10 cellular contexts compared by ENCODE assay signal in genomic region chrX:120380699-120381098, GRCh38. TPM values are rescaled to one million over a fixed set of nuclear protein-coding genes. Genes with fewer than 3 reads are reported as not detected.
DNase-seq lines count a peak whose midpoint lies in the region; ATAC-seq and TF ChIP-seq lines count a peak whose summit lies in the region.
"Had no signal": no experiment of that assay in that cellular context is flagged by ENCODE, and none has a peak within 500 bp of the region (broad histone marks: within the 10 kb centered on the region; RNA-seq: fewer than 3 reads in every experiment).

No MANE protein-coding gene starts in this region.

- TF ChIP-seq CTCF in osteoblast (IDR thresholded peaks at IDR 0.05; ENCODE audit: extremely low read depth, low read depth, low read length) = no peak

- no peak overlapping the region for H3K4me3 ChIP-seq in osteoblast (ENCODE audit: insufficient read depth, low read length)
- H3K4me3 ChIP-seq: BLaER1 treated with 17β-estradiol and CSF1 and Interleukin-3, amounts not matched to agents 10 nM and 100 nM had no signal

- no peaks in the 10 kb centered on the region for H4K20me1 ChIP-seq in osteoblast (ENCODE audit: insufficient read depth, low read length)
- H4K20me1 ChIP-seq: BLaER1 treated with 17β-estradiol and CSF1 and Interleukin-3, amounts not matched to agents 10 nM and 100 nM had no signal

- no peaks in the 10 kb centered on the region for H3K4me1 ChIP-seq in osteoblast (ENCODE audit: insufficient read depth, low read length)
- H3K4me1 ChIP-seq: BLaER1 treated with 17β-estradiol and CSF1 and Interleukin-3, amounts not matched to agents 10 nM and 100 nM had no signal

- H2AFZ ChIP-seq in osteoblast (ENCODE audit: low read length) = no peak overlapping the region

- H3K9me3 ChIP-seq in osteoblast (ENCODE audit: low read depth, low read length) = peaks cover 3% of the 10 kb centered on the region
- H3K9me3 ChIP-seq: BLaER1 treated with 17β-estradiol and CSF1 and Interleukin-3, amounts not matched to agents 10 nM and 100 nM had no signal

- no peak overlapping the region for H3K4me2 ChIP-seq in osteoblast (ENCODE audit: insufficient read depth, low read length)
- H3K4me2 ChIP-seq: BLaER1 treated with 17β-estradiol and CSF1 and Interleukin-3, amounts not matched to agents 10 nM and 100 nM had no signal

- H3K79me2 ChIP-seq in osteoblast (ENCODE audit: insufficient read depth, low read length) = no peaks in the 10 kb centered on the region

- ATAC-seq in HG02973 (IDR thresholded peaks at IDR 0.05; ENCODE audit: unreplicated experiment) (peak; percentile 56), esophagus mucosa (peak; percentile 46), HG03196 (IDR thresholded peaks at IDR 0.05; ENCODE audit: unreplicated experiment) (no peak)

- H3K27ac ChIP-seq in osteoblast (ENCODE audit: low read depth, low read length) = no peak overlapping the region
- H3K27ac ChIP-seq: BLaER1 treated with 17β-estradiol and CSF1 and Interleukin-3, amounts not matched to agents 10 nM and 100 nM had no signal

- H3K36me3 ChIP-seq in osteoblast (ENCODE audit: insufficient read depth, low read length) = no peaks in the 10 kb centered on the region
- H3K36me3 ChIP-seq: BLaER1 treated with 17β-estradiol and CSF1 and Interleukin-3, amounts not matched to agents 10 nM and 100 nM had no signal

- no peaks in the 10 kb centered on the region for H3K27me3 ChIP-seq in osteoblast (ENCODE audit: insufficient read depth, low read length)
- H3K27me3 ChIP-seq: BLaER1 treated with 17β-estradiol and CSF1 and Interleukin-3, amounts not matched to agents 10 nM and 100 nM had no signal

- peak; percentile 9 for DNase-seq in NCI-H2196 (lab: John Stamatoyannopoulos, UW; ENCODE audit: unreplicated experiment)
- DNase-seq in NCI-H2196 treated with DMSO at 0.1 percent for 48 hours (lab: John Stamatoyannopoulos, UW; ENCODE audit: unreplicated experiment) = no peak
- DNase-seq in RKO (ENCODE audit: low spot score) = peak; percentile 33
- no peak for DNase-seq in osteoblast (ENCODE audit: insufficient read length, low spot score, missing footprints)
- no peak for DNase-seq in HCEC 1CT

RNA-seq across cellular contexts. Expression of gene ATP1B4, which starts 18.8 kb away (rescaled TPM):
- not detected for total RNA-seq in esophagus mucosa
- total RNA-seq in osteoblast = not detected in 2 replicates
- total RNA-seq: activated CD8-positive, alpha-beta memory T cell treated with anti-CD3 and anti-CD28 coated beads for 36 hours had no signal

Comparison
In these comparisons a context has a peak if more than half of its experiments do, and no peak if none do; other contexts are left out.
1. DNase-seq: peak in NCI-H2196 (single experiment) and RKO (single experiment); none in NCI-H2196 treated with DMSO at 0.1 percent for 48 hours (single experiment), osteoblast (single experiment) and HCEC 1CT (single experiment).